Comparison of ENCODE assay signal across 25 cellular contexts in the genomic region with DNA sequence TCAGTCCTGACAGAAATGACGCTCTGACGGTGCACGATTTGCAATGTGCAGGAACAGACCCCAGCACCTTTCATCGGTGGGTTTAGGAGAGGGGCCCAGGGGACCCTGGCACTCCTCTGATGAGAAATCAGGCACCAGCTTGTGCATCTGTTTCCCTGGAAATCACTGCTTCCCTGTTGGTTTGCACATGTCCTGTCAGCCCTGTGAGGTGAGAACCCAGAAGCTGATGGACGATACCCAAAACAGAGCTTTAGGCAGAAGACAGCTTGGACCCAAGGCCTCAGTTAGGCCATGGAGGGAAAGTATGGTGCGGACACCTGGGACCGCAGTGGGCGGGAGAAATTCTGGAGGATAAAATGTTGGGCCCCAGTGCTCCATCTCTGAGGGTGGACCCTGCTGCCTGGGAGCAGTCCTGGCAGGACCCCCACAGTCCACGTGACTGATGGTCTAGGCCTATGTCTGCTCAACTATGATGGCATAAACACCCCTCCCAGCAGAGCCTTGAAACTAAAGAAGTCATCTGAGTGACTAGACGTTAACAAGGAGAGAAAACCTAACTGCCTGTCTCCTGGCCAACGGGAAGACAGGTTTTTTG.
"Had no signal": no experiment of that assay in that cellular context is flagged by ENCODE, and none has a peak within 500 bp of the region (broad histone marks: within the 10 kb centered on the region; RNA-seq: fewer than 3 reads in every experiment).

No MANE protein-coding gene starts in this region.

- H3K4me3 ChIP-seq: cardiac muscle cell, MG63, SJSA1 had no signal

- H3K4me3 Mint-ChIP-seq: activated CD8-positive, alpha-beta T cell treated with anti-CD3 and anti-CD28 coated beads, Interleukin-2, amount 10 ng/mL, durations not matched to agents 7 days and 5 days; activated naive CD4-positive, alpha-beta T cell treated with anti-CD3 and anti-CD28 coated beads, Interleukin-2, amount 10 ng/mL, durations not matched to agents 7 days and 5 days; activated naive CD8-positive, alpha-beta T cell treated with anti-CD3 and anti-CD28 coated beads for 36 hours; activated T-helper 17 cell treated with anti-CD3 and anti-CD28 coated beads, Interleukin-2, amount 50 U/mL, for 72 hours; T-helper 1 cell treated with Interleukin-12 subunit alpha and Interleukin-12 subunit beta and Interleukin-4 antibody, amounts not matched to agents 30 μg/mL and 1 μg/mL, for 36 hours had no signal

- FAIRE-seq: RCC 7860 had no signal

- H3K36me3 ChIP-seq: brain microvascular endothelial cell, cardiac muscle cell, MG63, SJSA1 had no signal

- H3K4me1 ChIP-seq: SJSA1 had no signal

- H3K27me3 Mint-ChIP-seq: activated naive CD4-positive, alpha-beta T cell treated with anti-CD3 and anti-CD28 coated beads, Interleukin-2, amount 10 ng/mL, durations not matched to agents 7 days and 5 days; activated naive CD8-positive, alpha-beta T cell treated with anti-CD3 and anti-CD28 coated beads for 36 hours had no signal

- DNase-seq: activated CD4-positive, alpha-beta T cell treated with anti-CD3 and anti-CD28 coated beads for 48 hours; activated CD4-positive, alpha-beta T cell treated with anti-CD3 and anti-CD28 coated beads, Interleukin-2, amount 50 U/mL, for 4 hours; activated CD4-positive, CD25-positive, alpha-beta regulatory T cell treated with anti-CD3 and anti-CD28 coated beads, Interleukin-2, amount 50 U/mL, for 72 hours; activated gamma-delta T cell treated with Interleukin-2 at 50 U/mL for 16 hours; activated naive CD4-positive, alpha-beta T cell treated with anti-CD3 and anti-CD28 coated beads, Interleukin-2, amount 10 ng/mL, durations not matched to agents 7 days and 5 days; activated naive CD8-positive, alpha-beta T cell treated with anti-CD3 and anti-CD28 coated beads for 36 hours; activated T-cell treated with anti-CD3 and anti-CD28 coated beads, Interleukin-2, amount 50 U/mL, for 48 hours; brain microvascular endothelial cell; MG63; MV-4-11; NCI-H1105; NCI-H1436; NCI-H1694 treated with DMSO at 0.1 percent for 48 hours; NCI-H2081; NCI-H510A treated with DMSO at 0.1 percent for 48 hours; PC-3; SHP77; SW 1271 had no signal

- H3K4me1 Mint-ChIP-seq: activated naive CD4-positive, alpha-beta T cell treated with anti-CD3 and anti-CD28 coated beads, Interleukin-2, amount 10 ng/mL, durations not matched to agents 7 days and 5 days; activated naive CD8-positive, alpha-beta T cell treated with anti-CD3 and anti-CD28 coated beads for 36 hours had no signal

- ATAC-seq: activated CD8-positive, alpha-beta T cell treated with anti-CD3 and anti-CD28 coated beads, Interleukin-2, amount 10 ng/mL, durations not matched to agents 7 days and 5 days; activated T-helper 17 cell treated with anti-CD3 and anti-CD28 coated beads, Interleukin-2, amount 50 U/mL, for 72 hours; PC-3; SK-N-SH treated with all-trans-retinoic acid at 6 μM for 48 hours had no signal

- H3K27me3 ChIP-seq: brain microvascular endothelial cell, MG63, SJSA1 had no signal

- H3K9me3 ChIP-seq: MG63 had no signal

- H3K27ac Mint-ChIP-seq: activated CD8-positive, alpha-beta T cell treated with anti-CD3 and anti-CD28 coated beads, Interleukin-2, amount 10 ng/mL, durations not matched to agents 7 days and 5 days; activated naive CD4-positive, alpha-beta T cell treated with anti-CD3 and anti-CD28 coated beads, Interleukin-2, amount 10 ng/mL, durations not matched to agents 7 days and 5 days; activated naive CD8-positive, alpha-beta T cell treated with anti-CD3 and anti-CD28 coated beads for 36 hours; activated T-helper 17 cell treated with anti-CD3 and anti-CD28 coated beads, Interleukin-2, amount 50 U/mL, for 72 hours; T-helper 1 cell treated with Interleukin-12 subunit alpha and Interleukin-12 subunit beta and Interleukin-4 antibody, amounts not matched to agents 30 μg/mL and 1 μg/mL, for 36 hours had no signal

- H3K27ac ChIP-seq: brain microvascular endothelial cell, cardiac muscle cell, SJSA1 had no signal
